8 cellular contexts compared by ENCODE assay signal in genomic region chr12:2794261-2794735, GRCh38. TPM values are rescaled to one million over a fixed set of nuclear protein-coding genes. Genes with fewer than 3 reads are reported as not detected.
DNase-seq lines count a peak whose midpoint lies in the region; ATAC-seq, FAIRE-seq and TF ChIP-seq lines count a peak whose summit lies in the region.

No MANE protein-coding gene starts in this region.

- H3K27me3 Mint-ChIP-seq in activated T-cell treated with anti-CD3 and anti-CD28 coated beads, Interleukin-2, amount 50 U/mL, for 4 hours (ENCODE audit: low read depth), result no peaks in the 10 kb centered on the region
- H3K27me3 Mint-ChIP-seq in nephron (ENCODE audit: low read depth), result no peaks in the 10 kb centered on the region

- H3K36me3 Mint-ChIP-seq in activated T-cell treated with anti-CD3 and anti-CD28 coated beads, Interleukin-2, amount 50 U/mL, for 4 hours (ENCODE audit: insufficient read depth), result peaks cover 20% of the 10 kb centered on the region
- H3K36me3 Mint-ChIP-seq in nephron (ENCODE audit: low read depth), result peaks cover 23% of the 10 kb centered on the region

- no peaks in the 10 kb centered on the region for H3K9me3 ChIP-seq in vagina

- H3K27ac ChIP-seq in vagina, result peak overlapping the region; percentile 99

- no peaks in the 10 kb centered on the region for H3K27me3 ChIP-seq in vagina

- H3K4me3 ChIP-seq in GM08714 (ENCODE audit: low read length), result peak overlapping the region; percentile 75; the same call in 1 of the 2 replicates
- peak overlapping the region; percentile 64 to 93 for H3K4me3 ChIP-seq in vagina

- no peak for DNase-seq in activated T-cell treated with anti-CD3 and anti-CD28 coated beads, Interleukin-2, amount 50 U/mL, for 4 hours
- DNase-seq in fibroblast of peridontal ligament (ENCODE audit: extremely low read depth) (peak; percentile 48), vagina (ENCODE audit: extremely low spot score in 2 of 2) (no peak), GM12892 (ENCODE audit: insufficient read length) (no peak)

- intact Hi-C loops in vagina (cut with DNase I), result no loop called here

- ATAC-seq in HG03196 (IDR thresholded peaks at IDR 0.05; ENCODE audit: unreplicated experiment) (peak; percentile 9), GM18517 (IDR thresholded peaks at IDR 0.05; ENCODE audit: unreplicated experiment) (no peak)
- ATAC-seq in activated T-cell treated with anti-CD3 and anti-CD28 coated beads, Interleukin-2, amount 50 U/mL, for 4 hours, result peak; percentile 2 to 6

- no peak for FAIRE-seq in GM12892 (lab: Jason Lieb, UNC)

- H3K27ac Mint-ChIP-seq in nephron, result no peak overlapping the region

- TF ChIP-seq CTCF in nephron (IDR thresholded peaks at IDR 0.05; ENCODE audit: unreplicated experiment in 3 of 3) (no peak), vagina (IDR thresholded peaks at IDR 0.05) (no peak)

- peaks cover 33% of the 10 kb centered on the region for H3K4me1 ChIP-seq in vagina

- peaks cover 19% of the 10 kb centered on the region for H3K4me1 Mint-ChIP-seq in activated T-cell treated with anti-CD3 and anti-CD28 coated beads, Interleukin-2, amount 50 U/mL, for 4 hours (ENCODE audit: low read depth)
- H3K4me1 Mint-ChIP-seq in nephron, result peaks cover 13% of the 10 kb centered on the region

- H3K9me3 Mint-ChIP-seq in activated T-cell treated with anti-CD3 and anti-CD28 coated beads, Interleukin-2, amount 50 U/mL, for 4 hours, result no peaks in the 10 kb centered on the region
- H3K9me3 Mint-ChIP-seq in nephron, result no peaks in the 10 kb centered on the region

- peaks cover 0 to 17% of the 10 kb centered on the region in 2 donors for H3K36me3 ChIP-seq in vagina

- H3K4me3 Mint-ChIP-seq in activated T-cell treated with anti-CD3 and anti-CD28 coated beads, Interleukin-2, amount 50 U/mL, for 4 hours, result peak overlapping the region; percentile 80
- peak overlapping the region; percentile 78 to 86 (median 85) for H3K4me3 Mint-ChIP-seq in nephron

- no peak for TF ChIP-seq POLR2A in vagina (IDR thresholded peaks at IDR 0.05)
- TF ChIP-seq POLR2A in GM12892 (IDR thresholded peaks at IDR 0.05; ENCODE audit: low read depth, low read length), result no peak

RNA-seq across cellular contexts. Expression of gene FKBP4, which starts 0.5 kb away (rescaled TPM):
- 100 to 1,000 TPM; 296 to 336 (median 319) TPM for total RNA-seq in activated T-cell treated with anti-CD3 and anti-CD28 coated beads, Interleukin-2, amount 50 U/mL, for 4 hours
- total RNA-seq in vagina, result 45.9 TPM
- polyA plus RNA-seq in GM12892 (2012; ENCODE audit: missing spikeins), result 65.2 TPM

RNA-seq across cellular contexts. Expression of gene ITFG2, which starts 18.2 kb away (rescaled TPM):
- total RNA-seq in activated T-cell treated with anti-CD3 and anti-CD28 coated beads, Interleukin-2, amount 50 U/mL, for 4 hours, result 10 to 100 TPM; 39.7 to 46.9 (median 45.0) TPM
- 30.4 TPM for total RNA-seq in vagina
- polyA plus RNA-seq in GM12892 (2012; ENCODE audit: missing spikeins), result 27.9 TPM

RNA-seq across cellular contexts. Expression of gene NRIP2, which starts 40.5 kb away (rescaled TPM):
- not detected for total RNA-seq in activated T-cell treated with anti-CD3 and anti-CD28 coated beads, Interleukin-2, amount 50 U/mL, for 4 hours
- total RNA-seq in vagina, result 1.2 TPM
- polyA plus RNA-seq in GM12892 (2012; ENCODE audit: missing spikeins), result 2.0 TPM
